8 cellular contexts compared by ENCODE assay signal in the genomic region with DNA sequence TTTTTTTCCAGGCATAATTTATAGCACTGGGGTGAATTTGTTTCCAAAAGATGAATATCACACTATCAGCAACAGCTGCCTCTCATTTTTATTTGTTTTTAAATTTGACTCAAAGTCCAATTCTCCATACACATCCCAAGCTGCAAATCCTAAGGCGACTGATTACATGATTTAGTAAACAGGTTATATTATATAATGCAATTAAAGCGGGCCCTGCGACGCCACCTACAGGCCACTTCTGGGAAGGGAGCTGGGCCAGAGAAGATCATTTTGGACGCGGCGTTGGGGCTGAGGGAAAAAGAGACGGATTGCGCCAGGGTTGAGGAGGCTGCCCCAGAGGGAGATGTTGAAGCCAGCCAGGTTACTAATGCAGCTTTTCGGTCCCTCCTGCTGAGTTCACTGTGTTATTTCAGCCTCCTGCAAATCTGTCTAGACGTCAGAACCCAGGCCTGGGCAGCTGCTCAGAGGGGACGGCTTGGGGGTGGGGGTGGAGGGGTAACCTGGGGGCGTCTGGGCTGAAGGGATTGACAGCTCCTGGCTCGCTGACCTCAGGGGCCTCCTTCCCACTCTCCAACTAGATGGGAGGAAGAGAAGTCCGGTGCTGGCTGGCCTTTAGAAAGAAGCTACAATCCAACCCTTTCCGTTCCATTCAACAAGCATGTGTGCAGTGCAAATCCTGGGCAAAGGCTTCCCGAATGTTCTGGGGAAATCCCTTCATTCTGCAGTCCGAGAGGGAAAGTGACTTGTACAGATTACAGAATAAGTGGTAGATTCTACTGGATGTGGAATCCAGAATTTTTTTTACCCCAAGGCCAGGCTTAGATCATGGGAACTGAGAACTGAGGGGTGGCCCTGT.
DNase-seq lines count a peak whose midpoint lies in the region; ATAC-seq, FAIRE-seq and TF ChIP-seq lines count a peak whose summit lies in the region.

No MANE protein-coding gene starts in this region.

- WGBS in lung, 2 donors, result 24 to 29% methylated on average over 17 to 18 of the region's 18 CpGs

- no peaks in the 10 kb centered on the region for H3K9me3 ChIP-seq in lung (ENCODE audit: control insufficient read depth in 2 of 2, insufficient read depth in 1 of 2, low read length in 1 of 2)

- H3K27ac Mint-ChIP-seq in activated CD4-positive, alpha-beta T cell treated with anti-CD3 and anti-CD28 coated beads for 36 hours, result no peak overlapping the region
- peak overlapping the region in 1 of 2 donors; percentile 5 for H3K27ac Mint-ChIP-seq in stimulated activated naive CD8-positive, alpha-beta T cell treated with anti-CD3 and anti-CD28 coated beads, Interleukin-15, amount 100 ng/mL, for 72 hours

- CTCF ChIA-PET in AG04449 (lab: Yijun Ruan, JAX), result interaction anchor here (0.6 to 18.8 kb wide), 70 partner anchors 7 to 726 kb away, joined by 3 to 351 read pairs (median 4); partner anchors contain the start of genes CCDC15, PKNOX2, SLC37A2 and TMEM218
- CTCF ChIA-PET in activated CD4-positive, alpha-beta T cell treated with anti-CD3 and anti-CD28 coated beads for 36 hours (lab: Charles Lee), result interaction anchor here (0.6 to 4.4 kb wide), 22 partner anchors 8 to 588 kb away, joined by 3 to 38 read pairs (median 3); no protein-coding TSS in a partner anchor

- H3K36me3 ChIP-seq in lung (ENCODE audit: control insufficient read depth in 2 of 2, insufficient read depth in 2 of 2, low read length in 2 of 2), result no peaks in the 10 kb centered on the region

- TF ChIP-seq POLR2A in GM12892 (IDR thresholded peaks at IDR 0.05; ENCODE audit: low read depth, low read length), result no peak

- H3K27me3 Mint-ChIP-seq in activated CD4-positive, alpha-beta T cell treated with anti-CD3 and anti-CD28 coated beads for 36 hours, result peaks cover 6% of the 10 kb centered on the region
- H3K27me3 Mint-ChIP-seq in stimulated activated naive CD8-positive, alpha-beta T cell treated with anti-CD3 and anti-CD28 coated beads, Interleukin-15, amount 100 ng/mL, for 72 hours, result peaks cover 23% of the 10 kb centered on the region

- TF ChIP-seq CTCF in AG04449 (IDR thresholded peaks at IDR 0.05; ENCODE audit: insufficient read depth, low read length, missing control alignments), result peak; percentile 80
- peak; percentile 46 for TF ChIP-seq CTCF in lung (IDR thresholded peaks at IDR 0.05; ENCODE audit: control extremely low read depth, extremely low read depth)

- peaks cover 0 to 2% of the 10 kb centered on the region in 2 donors for H3K4me1 ChIP-seq in lung (ENCODE audit: control insufficient read depth in 2 of 2, insufficient read depth in 2 of 2, low read length in 2 of 2)

- H3K36me3 Mint-ChIP-seq in activated CD4-positive, alpha-beta T cell treated with anti-CD3 and anti-CD28 coated beads for 36 hours (ENCODE audit: low read depth), result no peaks in the 10 kb centered on the region

- no peak overlapping the region for H3K27ac ChIP-seq in lung (ENCODE audit: low read depth in 1 of 2, low read length in 1 of 2)

- no peak for FAIRE-seq in GM12892 (lab: Jason Lieb, UNC)

- no peak overlapping the region for H3K4me3 Mint-ChIP-seq in activated CD4-positive, alpha-beta T cell treated with anti-CD3 and anti-CD28 coated beads for 36 hours
- H3K4me3 Mint-ChIP-seq in stimulated activated naive CD8-positive, alpha-beta T cell treated with anti-CD3 and anti-CD28 coated beads, Interleukin-15, amount 100 ng/mL, for 72 hours, result no peak overlapping the region

- H3K4me1 Mint-ChIP-seq in activated CD4-positive, alpha-beta T cell treated with anti-CD3 and anti-CD28 coated beads for 36 hours, result no peaks in the 10 kb centered on the region
- no peaks in the 10 kb centered on the region for H3K4me1 Mint-ChIP-seq in stimulated activated naive CD8-positive, alpha-beta T cell treated with anti-CD3 and anti-CD28 coated beads, Interleukin-15, amount 100 ng/mL, for 72 hours

- H3K4me3 ChIP-seq in AG04449 (ENCODE audit: low read depth, low read length) (no peak overlapping the region), lung (no peak overlapping the region)

- intact Hi-C loops in activated CD4-positive, alpha-beta T cell treated with anti-CD3 and anti-CD28 coated beads for 36 hours (cut with DNase I, micrococcal nuclease), result loop anchor here (1.0 to 5.0 kb wide), 4 partner anchors 182 to 383 kb away; partner anchors contain the start of gene PKNOX2 (in 2 of the 2)

- POLR2A ChIA-PET in AG04449 (lab: Yijun Ruan, JAX), result no interaction called here
- POLR2A ChIA-PET in activated CD4-positive, alpha-beta T cell treated with anti-CD3 and anti-CD28 coated beads for 36 hours (lab: Charles Lee), result no interaction called here

- H3K27me3 ChIP-seq in lung (ENCODE audit: control insufficient read depth, insufficient read depth), result no peaks in the 10 kb centered on the region

- ATAC-seq in activated CD4-positive, alpha-beta T cell treated with anti-CD3 and anti-CD28 coated beads for 36 hours, result peak; percentile 69
- ATAC-seq in lung (ENCODE audit: insufficient read depth, low FRiP score), result peak; percentile 49
- ATAC-seq in stimulated activated naive CD8-positive, alpha-beta T cell treated with anti-CD3 and anti-CD28 coated beads, Interleukin-15, amount 100 ng/mL, for 72 hours, result no peak
- ATAC-seq in GM21390 (IDR thresholded peaks at IDR 0.05; ENCODE audit: unreplicated experiment), result no peak

- no peaks in the 10 kb centered on the region for H3K9me3 Mint-ChIP-seq in activated CD4-positive, alpha-beta T cell treated with anti-CD3 and anti-CD28 coated beads for 36 hours (ENCODE audit: low read depth)
- no peaks in the 10 kb centered on the region for H3K9me3 Mint-ChIP-seq in stimulated activated naive CD8-positive, alpha-beta T cell treated with anti-CD3 and anti-CD28 coated beads, Interleukin-15, amount 100 ng/mL, for 72 hours

- DNase-seq in AG04449 (ENCODE audit: low read depth, low spot score), result no peak
- DNase-seq in GM12892 (ENCODE audit: insufficient read length), result peak; percentile 54
- peak; percentile 6 for DNase-seq in NCI-H1694 (lab: John Stamatoyannopoulos, UW)
- peak; percentile 70 for DNase-seq in activated CD4-positive, alpha-beta T cell treated with anti-CD3 and anti-CD28 coated beads for 36 hours
- peak; percentile 7 for DNase-seq in effector CD4-positive, alpha-beta T cell
- peak; percentile 62 for DNase-seq in lung (ENCODE audit: low spot score)
- peak; percentile 30 to 39 for DNase-seq in stimulated activated naive CD8-positive, alpha-beta T cell treated with anti-CD3 and anti-CD28 coated beads, Interleukin-15, amount 100 ng/mL, for 72 hours

Comparison
In these comparisons a context has a peak if more than half of its experiments do, and no peak if none do; other contexts are left out.
1. ATAC-seq: peak in activated CD4-positive, alpha-beta T cell treated with anti-CD3 and anti-CD28 coated beads for 36 hours (single experiment) and lung (single experiment); none in stimulated activated naive CD8-positive, alpha-beta T cell treated with anti-CD3 and anti-CD28 coated beads, Interleukin-15, amount 100 ng/mL, for 72 hours (single experiment) and GM21390 (single experiment).